8 cellular contexts compared by ENCODE assay signal in genomic region chr12:89389755-89390661, GRCh38. TPM values are rescaled to one million over a fixed set of nuclear protein-coding genes. Genes with fewer than 3 reads are reported as not detected.
A peak's percentile ranks its signal among the peaks of the same experiment; 100 is the strongest.
DNase-seq lines count a peak whose midpoint lies in the region; ATAC-seq and TF ChIP-seq lines count a peak whose summit lies in the region.

No MANE protein-coding gene starts in this region.

- H3K27ac ChIP-seq in colonic mucosa (peak overlapping the region; percentile 68), neural progenitor cell (no peak overlapping the region)

- ATAC-seq in GM18873 (IDR thresholded peaks at IDR 0.05; ENCODE audit: low FRiP score, unreplicated experiment) (peak; percentile 90), HG02981 (IDR thresholded peaks at IDR 0.05; ENCODE audit: unreplicated experiment) (peak; percentile 62)

- no peaks in the 10 kb centered on the region for H3K9me3 Mint-ChIP-seq in neural progenitor cell

- DNase-seq in colonic mucosa (peak; percentile 47), neural progenitor cell (ENCODE audit: low spot score) (no peak), T1000 (lab: John Stamatoyannopoulos, UW) (no peak), AG20443 (ENCODE audit: low spot score) (no peak), NCI-H82 treated with DMSO at 0.1 percent for 48 hours (lab: John Stamatoyannopoulos, UW; ENCODE audit: unreplicated experiment) (no peak)
- no peak for DNase-seq in stimulated activated CD4-positive, alpha-beta T cell treated with anti-CD3 and anti-CD28 coated beads, Interleukin-12 subunit alpha, Interleukin-12 subunit beta, amount 100 ng/mL, for 4 hours

- H3K9me3 ChIP-seq in colonic mucosa: no peaks in the 10 kb centered on the region
- H3K9me3 ChIP-seq in neural progenitor cell (ENCODE audit: low read depth): no peaks in the 10 kb centered on the region

- H3K36me3 ChIP-seq in colonic mucosa (no peaks in the 10 kb centered on the region), neural progenitor cell (no peaks in the 10 kb centered on the region)

- no peak for TF ChIP-seq CTCF in colonic mucosa (IDR thresholded peaks at IDR 0.05)
- no peak for TF ChIP-seq CTCF in neural progenitor cell (IDR thresholded peaks at IDR 0.05)

- H3K9ac ChIP-seq in colonic mucosa (ENCODE audit: low read depth in 2 of 2, low read length in 2 of 2) (no peak overlapping the region), neural progenitor cell (no peak overlapping the region)

- H3K4me3 Mint-ChIP-seq in neural progenitor cell: no peak overlapping the region

- no peaks in the 10 kb centered on the region for H3K79me2 ChIP-seq in neural progenitor cell (ENCODE audit: low read depth)

- H3K36me3 Mint-ChIP-seq in neural progenitor cell: no peaks in the 10 kb centered on the region

- no peaks in the 10 kb centered on the region for H4K20me1 ChIP-seq in neural progenitor cell (ENCODE audit: low read depth)

- peaks cover 2% of the 10 kb centered on the region for H3K27me3 Mint-ChIP-seq in neural progenitor cell (ENCODE audit: insufficient read depth, low read depth)

- H3K4me1 Mint-ChIP-seq in neural progenitor cell: peaks cover 39% of the 10 kb centered on the region

- no peak overlapping the region for H3K4me3 ChIP-seq in colonic mucosa
- no peak overlapping the region for H3K4me3 ChIP-seq in neural progenitor cell

- peaks cover 12% of the 10 kb centered on the region for H3K4me1 ChIP-seq in colonic mucosa
- peaks cover 18% of the 10 kb centered on the region for H3K4me1 ChIP-seq in neural progenitor cell

- no peak overlapping the region for H2AFZ ChIP-seq in neural progenitor cell (replicated peaks)

- H3F3A ChIP-seq in neural progenitor cell (ENCODE audit: low read depth): peaks cover 10% of the 10 kb centered on the region

- intact Hi-C loops in colonic mucosa (cut with DNase I): no loop called here

- no peaks in the 10 kb centered on the region for H3K27me3 ChIP-seq in colonic mucosa
- H3K27me3 ChIP-seq in neural progenitor cell: no peaks in the 10 kb centered on the region

- peak overlapping the region; percentile 34 for H3K27ac Mint-ChIP-seq in neural progenitor cell

- no peak overlapping the region for H3K4me2 ChIP-seq in neural progenitor cell

RNA-seq across cellular contexts. Expression of gene DUSP6, which starts 37.7 kb away (rescaled TPM):
- 10 to 100 TPM; 53.8 to 97.6 TPM for total RNA-seq in colonic mucosa
- total RNA-seq in neural progenitor cell (ENCODE audit: low replicate concordance): 12.5 and 23.6 TPM in 2 replicates
